21 cellular contexts compared by ENCODE assay signal in genomic region chr7:16298221-16298620, GRCh38.
DNase-seq lines count a peak whose midpoint lies in the region; TF ChIP-seq lines count a peak whose summit lies in the region.
"Had no signal": no experiment of that assay in that cellular context is flagged by ENCODE, and none has a peak within 500 bp of the region (broad histone marks: within the 10 kb centered on the region; RNA-seq: fewer than 3 reads in every experiment).

No MANE protein-coding gene starts in this region.

- peaks cover 9% of the 10 kb centered on the region for H3K4me1 Mint-ChIP-seq in MCF 10A (ENCODE audit: insufficient read depth, unreplicated experiment)
- H3K4me1 Mint-ChIP-seq: CD14-positive monocyte; CD4-positive, alpha-beta memory T cell; CD4-positive, CD25-positive, alpha-beta regulatory T cell; CD8-positive, alpha-beta memory T cell had no signal

- no peak for TF ChIP-seq CTCF in VCaP (conservative IDR thresholded peaks at IDR 0.05)
- TF ChIP-seq CTCF in MCF 10A (IDR thresholded peaks at IDR 0.05; ENCODE audit: unreplicated experiment) = no peak

- no peak overlapping the region for H3K27ac Mint-ChIP-seq in MCF 10A (ENCODE audit: low read depth, unreplicated experiment)
- H3K27ac Mint-ChIP-seq: CD14-positive monocyte; CD4-positive, alpha-beta memory T cell; CD4-positive, CD25-positive, alpha-beta regulatory T cell; CD8-positive, alpha-beta memory T cell had no signal

- POLR2A ChIA-PET in MCF 10A (lab: Yijun Ruan, JAX) = interaction anchor here (0.7 kb wide), 1 partner anchor 110 kb away, joined by 3 read pairs; no protein-coding TSS in a partner anchor

- no peaks in the 10 kb centered on the region for H3K27me3 Mint-ChIP-seq in MCF 10A (ENCODE audit: insufficient read depth, unreplicated experiment)
- H3K27me3 Mint-ChIP-seq: CD4-positive, alpha-beta memory T cell; CD4-positive, CD25-positive, alpha-beta regulatory T cell had no signal

- BruUV-seq in MCF 10A (replicated peaks; lab: Mats Ljungman, UMichigan) = no TSS peak

- no peak overlapping the region for H3K4me3 Mint-ChIP-seq in MCF 10A (ENCODE audit: unreplicated experiment)
- H3K4me3 Mint-ChIP-seq: CD14-positive monocyte; CD4-positive, alpha-beta memory T cell; CD4-positive, CD25-positive, alpha-beta regulatory T cell; CD8-positive, alpha-beta memory T cell had no signal

- in situ Hi-C loops in SK-MEL-5 (cut with HindIII; ENCODE audit: low pct_unique_long_range_greater_than_20kb, low sequenced_read_pairs) = no loop called here

- intact Hi-C loops in MCF 10A (cut with micrococcal nuclease) = no loop called here

- DNase-seq in NCI-H1048 (lab: John Stamatoyannopoulos, UW) (peak; percentile 43), SK-MEL-5 (ENCODE audit: low read depth, low spot score) (peak; percentile 64), foreskin melanocyte (peak; percentile 86), caudate nucleus (lab: John Stamatoyannopoulos, UW) (no peak), MCF 10A (ENCODE audit: unreplicated experiment) (no peak), T-helper 9 cell (no peak), NCI-H1436 treated with DMSO at 0.1 percent for 48 hours (lab: John Stamatoyannopoulos, UW) (no peak)
- DNase-seq: 8988T; ACHN; BE2C; C1 segment of cervical spinal cord; Caco-2; Calu3; CD4-positive, alpha-beta memory T cell; CD4-positive, CD25-positive, alpha-beta regulatory T cell; CD8-positive, alpha-beta memory T cell; DMS79 treated with DMSO at 0.1 percent for 48 hours; GF-D8 had no signal

- H3K27ac ChIP-seq in VCaP (peak overlapping the region; percentile 65), caudate nucleus (ENCODE audit: low read depth, low read length) (no peak overlapping the region)
- H3K27ac ChIP-seq: BLaER1 had no signal

- no peaks in the 10 kb centered on the region for H3K9me3 Mint-ChIP-seq in MCF 10A (ENCODE audit: unreplicated experiment)
- H3K9me3 Mint-ChIP-seq: CD4-positive, alpha-beta memory T cell had no signal

- CTCF ChIA-PET in MCF 10A (lab: Yijun Ruan, JAX) = no interaction called here

- no peaks in the 10 kb centered on the region for H3K36me3 Mint-ChIP-seq in MCF 10A (ENCODE audit: insufficient read depth, unreplicated experiment)
- H3K36me3 Mint-ChIP-seq: CD14-positive monocyte; CD4-positive, alpha-beta memory T cell; CD4-positive, CD25-positive, alpha-beta regulatory T cell had no signal

Comparison
In these comparisons a context has a peak if more than half of its experiments do, and no peak if none do; other contexts are left out.
1. DNase-seq: peak in NCI-H1048 (single experiment), SK-MEL-5 (single experiment) and foreskin melanocyte (single experiment); none in caudate nucleus (0 of 61), MCF 10A (single experiment), T-helper 9 cell (single experiment) and NCI-H1436 treated with DMSO at 0.1 percent for 48 hours (single experiment).